28 cellular contexts compared by ENCODE assay signal in the genomic region with DNA sequence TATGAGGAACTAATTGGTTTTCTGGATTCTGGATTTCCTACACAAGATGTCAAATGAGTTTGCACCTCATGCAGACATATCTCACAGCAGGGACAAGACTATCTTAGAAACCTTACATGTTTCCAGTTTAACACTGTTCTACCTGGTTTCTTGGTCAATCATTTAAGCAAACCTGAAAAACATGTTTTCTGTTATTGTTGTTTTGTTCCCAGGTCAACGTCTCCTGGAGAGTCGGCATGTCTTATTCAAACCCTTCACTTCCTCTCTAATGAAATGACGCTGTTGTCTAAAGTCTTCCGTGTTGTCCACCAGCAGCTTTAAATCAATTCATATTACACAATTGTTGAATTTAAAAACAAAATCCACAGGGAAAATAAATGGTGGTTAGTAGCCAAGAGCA.
A peak's percentile ranks its signal among the peaks of the same experiment; 100 is the strongest.
DNase-seq lines count a peak whose midpoint lies in the region; ATAC-seq, FAIRE-seq and TF ChIP-seq lines count a peak whose summit lies in the region.
"Had no signal": no experiment of that assay in that cellular context is flagged by ENCODE, and none has a peak within 500 bp of the region (broad histone marks: within the 10 kb centered on the region; RNA-seq: fewer than 3 reads in every experiment).

No MANE protein-coding gene starts in this region.

- no peak overlapping the region for H3K4me3 ChIP-seq in H1 (ENCODE audit: extremely low read depth in 1 of 4, insufficient read depth in 2 of 4, low read depth in 3 of 4, low read length in 4 of 4)
- H3K4me3 ChIP-seq in mucosa of descending colon = no peak overlapping the region

- 75% methylated on average over 4 of the region's 4 CpGs; no CpG with 5 or more reads in 1 of the 2 experiments for whole genome bisulfite sequencing in H1 (ENCODE audit: extremely low coverage in 1 of 2, insufficient coverage in 1 of 2, insufficient read length in 1 of 2, insufficient replicate concordance in 2 of 2, low coverage in 1 of 2, low lambda C conversion rate in 2 of 2, missing lambda C conversion rate in 1 of 2), 2 experiments

- no peak overlapping the region for H3K4me3 Mint-ChIP-seq in chondrocyte (ENCODE audit: unreplicated experiment)
- H3K4me3 Mint-ChIP-seq in glutamatergic neuron (ENCODE audit: unreplicated experiment) = no peak overlapping the region
- H3K4me3 Mint-ChIP-seq: B cell; CD8-positive, alpha-beta T cell had no signal

- H3K27me3 Mint-ChIP-seq in chondrocyte (ENCODE audit: low read depth) (peaks cover 2% of the 10 kb centered on the region), glutamatergic neuron (ENCODE audit: unreplicated experiment) (peaks cover 2% of the 10 kb centered on the region)
- H3K27me3 Mint-ChIP-seq: B cell had no signal

- no peak overlapping the region for H4K5ac ChIP-seq in H1 (ENCODE audit: insufficient read length, low read depth, low read length)

- TF ChIP-seq RAD21 in H1 (IDR thresholded peaks at IDR 0.05 in 1 of 2, conservative IDR thresholded peaks at IDR 0.05 in 1 of 2; ENCODE audit: low read depth in 2 of 2, low read length in 2 of 2) = no peak

- H3K36me3 ChIP-seq in H1 (ENCODE audit: control insufficient read depth in 2 of 4, insufficient read depth in 4 of 4, low read length in 3 of 4) = no peaks in the 10 kb centered on the region
- no peaks in the 10 kb centered on the region for H3K36me3 ChIP-seq in mucosa of descending colon (ENCODE audit: low read depth)

- H3K14ac ChIP-seq in H1 (ENCODE audit: insufficient read length) = no peak overlapping the region

- H3K79me2 ChIP-seq in H1 (ENCODE audit: control insufficient read depth in 1 of 2, insufficient read depth in 2 of 2, low read length in 2 of 2) = no peaks in the 10 kb centered on the region

- no peaks in the 10 kb centered on the region for H3K27me3 ChIP-seq in H1 (replicated peaks in 1 of 4; ENCODE audit: control insufficient read depth in 3 of 4, extremely low read depth in 1 of 4, insufficient read depth in 3 of 4, low read length in 3 of 4)

- TF ChIP-seq POLR2A in H1 (IDR thresholded peaks at IDR 0.05; ENCODE audit: control extremely low read depth in 1 of 2, low read depth in 2 of 2, low read length in 2 of 2) = no peak

- H3K27ac Mint-ChIP-seq in chondrocyte (ENCODE audit: unreplicated experiment) (no peak overlapping the region), glutamatergic neuron (ENCODE audit: unreplicated experiment) (no peak overlapping the region)
- H3K27ac Mint-ChIP-seq: B cell; CD8-positive, alpha-beta T cell had no signal

- CTCF ChIA-PET in H1 (lab: Charles Lee; ENCODE audit: partially characterized antibody) = interaction anchor here (0.6 kb wide), 1 partner anchor 49 kb away, joined by 3 read pairs; no protein-coding TSS in a partner anchor

- H2BK5ac ChIP-seq in H1 (ENCODE audit: low read depth, low read length) = no peak overlapping the region

- no peak overlapping the region for H3K4me2 ChIP-seq in H1 (ENCODE audit: insufficient read depth in 1 of 2, low read depth in 2 of 2, low read length in 2 of 2)

- TF ChIP-seq CTCF in H1 (IDR thresholded peaks at IDR 0.05; ENCODE audit: control extremely low read depth in 1 of 3, insufficient read depth in 1 of 3, low read depth in 1 of 3, low read length in 3 of 3) (no peak), mucosa of descending colon (IDR thresholded peaks at IDR 0.05) (no peak), chondrocyte (IDR thresholded peaks at IDR 0.05) (no peak), glutamatergic neuron (IDR thresholded peaks at IDR 0.05; ENCODE audit: partially characterized antibody, unreplicated experiment) (no peak)

- H3K23ac ChIP-seq in H1 (ENCODE audit: insufficient read length) = no peak overlapping the region

- no peak overlapping the region for H3K4ac ChIP-seq in H1 (replicated peaks; ENCODE audit: insufficient read length, low read depth, low read length)

- FAIRE-seq in H1 (lab: Jason Lieb, UNC) = peak; percentile 48
- FAIRE-seq: GM12892, HepG2 had no signal

- no peak overlapping the region for H4K8ac ChIP-seq in H1 (ENCODE audit: extremely low read depth, insufficient read depth, low read length)

- no peak overlapping the region for H4K91ac ChIP-seq in H1 (replicated peaks; ENCODE audit: insufficient read length, low read length)

- H3K9ac ChIP-seq in H1 (replicated peaks in 1 of 4; ENCODE audit: extremely low read depth in 1 of 4, low read depth in 3 of 4, low read length in 3 of 4) = no peak overlapping the region

- ATAC-seq in mucosa of descending colon = peak; percentile 65
- ATAC-seq in GM21515 (IDR thresholded peaks at IDR 0.05; ENCODE audit: unreplicated experiment) = no peak
- ATAC-seq: CD8-positive, alpha-beta T cell; HCT116; HepG2; Panc1 had no signal

- H3K9me3 Mint-ChIP-seq in chondrocyte (ENCODE audit: low read depth) = peaks cover 3% of the 10 kb centered on the region
- H3K9me3 Mint-ChIP-seq in glutamatergic neuron (ENCODE audit: unreplicated experiment) = no peaks in the 10 kb centered on the region

- DNase-seq in HT-29 (ENCODE audit: low spot score) = peak; percentile 1
- no peak for DNase-seq in H1 (ENCODE audit: low read depth in 1 of 2, low spot score in 2 of 2)
- no peak for DNase-seq in mucosa of descending colon
- peak; percentile 40 for DNase-seq in renal cortical epithelial cell (ENCODE audit: low read depth)
- no peak for DNase-seq in chondrocyte (ENCODE audit: low spot score)
- DNase-seq in glutamatergic neuron = no peak
- DNase-seq in inferior parietal cortex (ENCODE audit: extremely low spot score) = no peak
- DNase-seq: Caco-2; CD8-positive, alpha-beta T cell; DMS 273 treated with DMSO at 0.1 percent for 48 hours; DND-41; Karpas-422; NCI-H1092; NCI-H1417 treated with DMSO at 0.1 percent for 48 hours; NCI-H1694 treated with DMSO at 0.1 percent for 48 hours; NCI-H2081; NCI-H2227 treated with DMSO at 0.1 percent for 48 hours; NCI-H526 treated with DMSO at 0.1 percent for 48 hours; SHP77 had no signal

- H2BK12ac ChIP-seq in H1 (ENCODE audit: low read depth, low read length) = no peak overlapping the region

- H3K56ac ChIP-seq in H1 (replicated peaks; ENCODE audit: insufficient read length, low read depth, low read length) = no peak overlapping the region

- no peaks in the 10 kb centered on the region for H4K20me1 ChIP-seq in H1 (replicated peaks in 1 of 2; ENCODE audit: control insufficient read depth in 1 of 2, insufficient read depth in 2 of 2, low read length in 2 of 2)

- intact Hi-C loops in mucosa of descending colon (cut with DNase I, micrococcal nuclease) = no loop called here

- H3K4me1 ChIP-seq in H1 (replicated peaks in 1 of 4; ENCODE audit: control insufficient read depth in 3 of 4, insufficient read depth in 4 of 4, low read length in 3 of 4) (peaks cover 0 to 4% (median 0%) of the 10 kb centered on the region in 4 experiments; a peak in 2 of 7 replicates), mucosa of descending colon (ENCODE audit: low read depth) (no peaks in the 10 kb centered on the region)
- H3K4me1 ChIP-seq: Caco-2 had no signal

- no peak overlapping the region for H2BK120ac ChIP-seq in H1 (replicated peaks; ENCODE audit: low read depth, low read length)

- no peaks in the 10 kb centered on the region for H3K79me1 ChIP-seq in H1 (ENCODE audit: low read depth, low read length)

- no peak overlapping the region for H2BK20ac ChIP-seq in H1 (ENCODE audit: low read length)

- no peak for TF ChIP-seq EP300 in H1 (IDR thresholded peaks at IDR 0.05; ENCODE audit: borderline replicate concordance in 1 of 2, low read depth in 2 of 2, low read length in 2 of 2)

- no peak overlapping the region for H3K27ac ChIP-seq in H1 (ENCODE audit: low read depth, low read length)
- H3K27ac ChIP-seq: C4-2B, HL-60, RWPE1 had no signal

- POLR2A ChIA-PET in H1 (lab: Charles Lee; ENCODE audit: partially characterized antibody) = no interaction called here

- no peak overlapping the region for H3K18ac ChIP-seq in H1 (ENCODE audit: extremely low read depth, low read length)

- H3K36me3 Mint-ChIP-seq in chondrocyte (ENCODE audit: low read depth) = no peaks in the 10 kb centered on the region
- peaks cover 4% of the 10 kb centered on the region for H3K36me3 Mint-ChIP-seq in glutamatergic neuron (ENCODE audit: unreplicated experiment)
- H3K36me3 Mint-ChIP-seq: CD8-positive, alpha-beta T cell had no signal

- H2BK15ac ChIP-seq in H1 (ENCODE audit: low read length) = no peak overlapping the region

- no peaks in the 10 kb centered on the region for H3K9me3 ChIP-seq in H1 (ENCODE audit: insufficient read depth in 2 of 2, low read depth in 1 of 2, low read length in 1 of 2)
- no peaks in the 10 kb centered on the region for H3K9me3 ChIP-seq in mucosa of descending colon
- H3K9me3 ChIP-seq: Caco-2 had no signal

- H3K23me2 ChIP-seq in H1 (ENCODE audit: low read depth, low read length) = no peaks in the 10 kb centered on the region

- H2AK5ac ChIP-seq in H1 (ENCODE audit: low read depth, low read length) = no peak overlapping the region

- no peak overlapping the region for H2AFZ ChIP-seq in H1 (ENCODE audit: low read length)

- H3K4me1 Mint-ChIP-seq in chondrocyte (ENCODE audit: low read depth) (peaks cover 11% of the 10 kb centered on the region), glutamatergic neuron (ENCODE audit: low read depth, unreplicated experiment) (peaks cover 9% of the 10 kb centered on the region)
- H3K4me1 Mint-ChIP-seq: B cell had no signal

TF ChIP-seq in H1, 55 proteins besides CTCF, POLR2A, EP300 and RAD21:
- no peak for TF ChIP-seq GABPA (IDR thresholded peaks at IDR 0.05; ENCODE audit: borderline replicate concordance, insufficient read depth, low read length)
- TF ChIP-seq EZH2 (IDR thresholded peaks at IDR 0.05; ENCODE audit: low read depth, low read length, severe bottlenecking) = no peak
- TF ChIP-seq, protein P1, sequence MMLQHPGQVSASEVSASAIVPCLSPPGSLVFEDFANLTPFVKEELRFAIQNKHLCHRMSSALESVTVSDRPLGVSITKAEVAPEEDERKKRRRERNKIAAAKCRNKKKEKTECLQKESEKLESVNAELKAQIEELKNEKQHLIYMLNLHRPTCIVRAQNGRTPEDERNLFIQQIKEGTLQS (IDR thresholded peaks at IDR 0.05; ENCODE audit: insufficient read depth, low read depth, low read length) = no peak
- TF ChIP-seq ASH2L (IDR thresholded peaks at IDR 0.05; ENCODE audit: low read length) = peak; percentile 48
- no peak for TF ChIP-seq SIRT6 (IDR thresholded peaks at IDR 0.05; ENCODE audit: low read length)

Comparison
In these comparisons a context has a peak if more than half of its experiments do, and no peak if none do; other contexts are left out.
1. DNase-seq: peak in HT-29 (single experiment) and renal cortical epithelial cell (single experiment); none in H1 (0 of 2), mucosa of descending colon (0 of 3), chondrocyte (single experiment), glutamatergic neuron (single experiment) and inferior parietal cortex (single experiment).